25 cellular contexts compared by ENCODE assay signal in the genomic region with DNA sequence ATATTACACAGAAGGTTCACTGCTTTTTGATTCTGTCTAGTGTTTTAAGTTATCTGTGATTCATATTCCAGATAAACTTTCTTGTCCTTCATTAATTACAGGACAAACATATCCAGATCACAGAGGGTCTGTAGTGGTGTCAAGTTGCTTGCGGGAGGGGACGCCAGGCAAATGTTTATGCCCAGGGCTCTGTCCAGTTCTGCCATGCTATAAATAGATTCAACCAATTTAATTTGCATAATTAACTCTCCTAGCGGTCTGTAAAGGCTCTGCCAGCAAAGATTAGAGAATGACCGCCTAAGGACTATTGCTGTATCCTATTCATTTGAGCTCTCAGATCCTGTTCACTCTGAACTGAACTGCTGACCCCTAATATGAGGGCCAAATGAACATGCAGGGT. TPM values are rescaled to one million over a fixed set of nuclear protein-coding genes. Genes with fewer than 3 reads are reported as not detected.
"Had no signal": no experiment of that assay in that cellular context is flagged by ENCODE, and none has a peak within 500 bp of the region (broad histone marks: within the 10 kb centered on the region; RNA-seq: fewer than 3 reads in every experiment).

No MANE protein-coding gene starts in this region.

- H3K27ac Mint-ChIP-seq: activated CD4-positive, alpha-beta T cell treated with anti-CD3 and anti-CD28 coated beads, Interleukin-2, amount 10 ng/mL, durations not matched to agents 24 days and 14 days; activated CD8-positive, alpha-beta memory T cell treated with anti-CD3 and anti-CD28 coated beads, Interleukin-2, amount 10 ng/mL, durations not matched to agents 7 days and 5 days; activated CD8-positive, alpha-beta T cell treated with anti-CD3 and anti-CD28 coated beads for 36 hours; activated naive CD8-positive, alpha-beta T cell treated with anti-CD3 and anti-CD28 coated beads, Interleukin-2, amount 50 U/mL, for 24 hours; dendritic cell treated with granulocyte-macrophage colony-stimulating factor and Interleukin-4, amounts not matched to agents 40 ng/mL and 50 ng/mL, for 4 days; naive thymus-derived CD4-positive, alpha-beta T cell; stimulated activated naive B cell treated with anti-CD40 and anti-IgM and Interleukin-4, amounts not matched to agents 10 μg/mL and 1 μg/mL and 100 μg/mL, for 72 hours had no signal

- DNase-seq: activated CD4-positive, alpha-beta T cell treated with anti-CD3 and anti-CD28 coated beads, Interleukin-2, amount 10 ng/mL, durations not matched to agents 24 days and 14 days; activated CD4-positive, CD25-positive, alpha-beta regulatory T cell; activated CD8-positive, alpha-beta memory T cell treated with anti-CD3 and anti-CD28 coated beads, Interleukin-2, amount 10 ng/mL, durations not matched to agents 7 days and 5 days; activated CD8-positive, alpha-beta T cell treated with anti-CD3 and anti-CD28 coated beads for 36 hours; activated gamma-delta T cell; activated naive CD4-positive, alpha-beta T cell treated with anti-CD3 and anti-CD28 coated beads, Interleukin-2, amount 50 U/mL, for 16 hours; activated naive CD8-positive, alpha-beta T cell treated with anti-CD3 and anti-CD28 coated beads, Interleukin-2, amount 50 U/mL, for 24 hours; activated T-cell treated with anti-CD3 and anti-CD28 coated beads for 4 hours; body of pancreas; effector CD4-positive, alpha-beta T cell; heart right ventricle; islet precursor cell; left colon; naive thymus-derived CD4-positive, alpha-beta T cell; posterior cingulate gyrus; stimulated activated CD4-positive, alpha-beta T cell treated with anti-CD3 and anti-CD28 coated beads, Interleukin-2, amount 100 ng/mL, for 48 hours; stimulated activated CD8-positive, alpha-beta memory T cell treated with anti-CD3 and anti-CD28 coated beads, Interleukin-4, amount 100 ng/mL, for 48 hours; stimulated activated naive B cell treated with anti-CD40 and anti-IgM and Interleukin-4, amounts not matched to agents 10 μg/mL and 1 μg/mL and 100 μg/mL, for 72 hours; trophoblast cell had no signal

- H3K36me3 ChIP-seq: cardiac muscle cell, heart right ventricle, vagina had no signal

- H3K9me3 Mint-ChIP-seq: activated CD4-positive, alpha-beta T cell treated with anti-CD3 and anti-CD28 coated beads, Interleukin-2, amount 10 ng/mL, durations not matched to agents 24 days and 14 days; activated CD8-positive, alpha-beta T cell treated with anti-CD3 and anti-CD28 coated beads for 36 hours; activated naive CD8-positive, alpha-beta T cell treated with anti-CD3 and anti-CD28 coated beads, Interleukin-2, amount 50 U/mL, for 24 hours; neural crest cell; stimulated activated naive B cell treated with anti-CD40 and anti-IgM and Interleukin-4, amounts not matched to agents 10 μg/mL and 1 μg/mL and 100 μg/mL, for 72 hours had no signal

- H3K27me3 ChIP-seq: body of pancreas, cardiac muscle cell, heart right ventricle, vagina had no signal

- ATAC-seq: activated CD8-positive, alpha-beta memory T cell treated with anti-CD3 and anti-CD28 coated beads, Interleukin-2, amount 10 ng/mL, durations not matched to agents 7 days and 5 days; activated CD8-positive, alpha-beta T cell treated with anti-CD3 and anti-CD28 coated beads for 36 hours; activated naive CD8-positive, alpha-beta T cell treated with anti-CD3 and anti-CD28 coated beads, Interleukin-2, amount 50 U/mL, for 24 hours; body of pancreas; left colon; naive thymus-derived CD4-positive, alpha-beta T cell; stimulated activated naive B cell treated with anti-CD40 and anti-IgM and Interleukin-4, amounts not matched to agents 10 μg/mL and 1 μg/mL and 100 μg/mL, for 72 hours had no signal

- H3K9me3 ChIP-seq: body of pancreas, heart right ventricle, vagina had no signal

- H3K27ac ChIP-seq: body of pancreas, cardiac muscle cell, vagina had no signal

- H3K4me1 Mint-ChIP-seq: activated CD4-positive, alpha-beta T cell treated with anti-CD3 and anti-CD28 coated beads, Interleukin-2, amount 10 ng/mL, durations not matched to agents 24 days and 14 days; activated CD8-positive, alpha-beta memory T cell treated with anti-CD3 and anti-CD28 coated beads, Interleukin-2, amount 10 ng/mL, durations not matched to agents 7 days and 5 days; activated naive CD8-positive, alpha-beta T cell treated with anti-CD3 and anti-CD28 coated beads, Interleukin-2, amount 50 U/mL, for 24 hours; naive thymus-derived CD4-positive, alpha-beta T cell; neural crest cell; stimulated activated naive B cell treated with anti-CD40 and anti-IgM and Interleukin-4, amounts not matched to agents 10 μg/mL and 1 μg/mL and 100 μg/mL, for 72 hours had no signal

- FAIRE-seq: endometrium had no signal

- H3K27me3 Mint-ChIP-seq: activated CD4-positive, alpha-beta T cell treated with anti-CD3 and anti-CD28 coated beads, Interleukin-2, amount 10 ng/mL, durations not matched to agents 24 days and 14 days; activated CD8-positive, alpha-beta memory T cell treated with anti-CD3 and anti-CD28 coated beads, Interleukin-2, amount 10 ng/mL, durations not matched to agents 7 days and 5 days; activated CD8-positive, alpha-beta T cell treated with anti-CD3 and anti-CD28 coated beads for 36 hours; activated naive CD8-positive, alpha-beta T cell treated with anti-CD3 and anti-CD28 coated beads, Interleukin-2, amount 50 U/mL, for 24 hours; dendritic cell treated with granulocyte-macrophage colony-stimulating factor and Interleukin-4, amounts not matched to agents 40 ng/mL and 50 ng/mL, for 4 days; stimulated activated naive B cell treated with anti-CD40 and anti-IgM and Interleukin-4, amounts not matched to agents 10 μg/mL and 1 μg/mL and 100 μg/mL, for 72 hours had no signal

- H3K4me1 ChIP-seq: body of pancreas, vagina had no signal

- H3K36me3 Mint-ChIP-seq: activated CD8-positive, alpha-beta memory T cell treated with anti-CD3 and anti-CD28 coated beads, Interleukin-2, amount 10 ng/mL, durations not matched to agents 7 days and 5 days; stimulated activated naive B cell treated with anti-CD40 and anti-IgM and Interleukin-4, amounts not matched to agents 10 μg/mL and 1 μg/mL and 100 μg/mL, for 72 hours had no signal

- H3K4me3 Mint-ChIP-seq: activated CD4-positive, alpha-beta T cell treated with anti-CD3 and anti-CD28 coated beads, Interleukin-2, amount 10 ng/mL, durations not matched to agents 24 days and 14 days; activated CD8-positive, alpha-beta memory T cell treated with anti-CD3 and anti-CD28 coated beads, Interleukin-2, amount 10 ng/mL, durations not matched to agents 7 days and 5 days; activated CD8-positive, alpha-beta T cell treated with anti-CD3 and anti-CD28 coated beads for 36 hours; activated naive CD8-positive, alpha-beta T cell treated with anti-CD3 and anti-CD28 coated beads, Interleukin-2, amount 50 U/mL, for 24 hours; dendritic cell treated with granulocyte-macrophage colony-stimulating factor and Interleukin-4, amounts not matched to agents 40 ng/mL and 50 ng/mL, for 4 days; naive thymus-derived CD4-positive, alpha-beta T cell; neural crest cell; stimulated activated naive B cell treated with anti-CD40 and anti-IgM and Interleukin-4, amounts not matched to agents 10 μg/mL and 1 μg/mL and 100 μg/mL, for 72 hours had no signal

- H3K4me3 ChIP-seq: body of pancreas, cardiac muscle cell, heart right ventricle, lung, vagina had no signal

RNA-seq across cellular contexts. Expression of gene TRPC4, which starts 59.7 kb away (rescaled TPM):
- total RNA-seq: activated CD4-positive, alpha-beta T cell treated with anti-CD3 and anti-CD28 coated beads, Interleukin-2, amount 10 ng/mL, durations not matched to agents 24 days and 14 days; activated CD8-positive, alpha-beta memory T cell treated with anti-CD3 and anti-CD28 coated beads, Interleukin-2, amount 10 ng/mL, durations not matched to agents 7 days and 5 days; activated CD8-positive, alpha-beta T cell treated with anti-CD3 and anti-CD28 coated beads for 36 hours; naive thymus-derived CD4-positive, alpha-beta T cell had no signal
- polyA plus RNA-seq: naive thymus-derived CD4-positive, alpha-beta T cell had no signal
